Comparison of ENCODE assay signal across 1 cellular context in genomic region chr17:50668838-50669581, GRCh38.
TF ChIP-seq lines count a peak whose summit lies in the region.

No MANE protein-coding gene starts in this region.

TF ChIP-seq in HepG2, 621 proteins besides CTCF, POLR2A, EP300 and RAD21:
- TF ChIP-seq ZBTB38 (CRISPR knock-in tag; IDR thresholded peaks at IDR 0.05), result 0 out of 2 replicates have a peak, but pooled peaks have one; percentile 44
- TF ChIP-seq ZFP36L2 (CRISPR knock-in tag; IDR thresholded peaks at IDR 0.05), result no peak
- TF ChIP-seq ZBTB43 (CRISPR knock-in tag; conservative IDR thresholded peaks at IDR 0.05), result no peak
- TF ChIP-seq MXD1 (CRISPR knock-in tag; IDR thresholded peaks at IDR 0.05), result no peak
- TF ChIP-seq AGO1 (IDR thresholded peaks at IDR 0.05; ENCODE audit: low read depth, low read length, poor library complexity, severe bottlenecking), result peak; percentile 60
- no peak for TF ChIP-seq PHF8 (CRISPR knock-in tag; IDR thresholded peaks at IDR 0.05)
- TF ChIP-seq ZNF512B (CRISPR knock-in tag; IDR thresholded peaks at IDR 0.05; ENCODE audit: borderline replicate concordance), result no peak
- 0 out of 2 replicates have a peak, but pooled peaks have one; percentile 20 for TF ChIP-seq ZBTB7A (CRISPR knock-in tag; IDR thresholded peaks at IDR 0.05)
- no peak for TF ChIP-seq ATF7-NPFF (CRISPR knock-in tag; IDR thresholded peaks at IDR 0.05; ENCODE audit: low read depth)
- TF ChIP-seq HNF1A (IDR thresholded peaks at IDR 0.05; ENCODE audit: low read depth), result no peak
- no peak for TF ChIP-seq HNF1A (CRISPR knock-in tag; IDR thresholded peaks at IDR 0.05; ENCODE audit: borderline replicate concordance)
- no peak for TF ChIP-seq JDP2 (CRISPR knock-in tag; IDR thresholded peaks at IDR 0.05; ENCODE audit: borderline replicate concordance)
- TF ChIP-seq DR1 (CRISPR knock-in tag; IDR thresholded peaks at IDR 0.05), result no peak
- TF ChIP-seq ZNF687 (CRISPR knock-in tag; IDR thresholded peaks at IDR 0.05), result 0 out of 2 replicates have a peak, but pooled peaks have one; percentile 26
- TF ChIP-seq KDM1A (CRISPR knock-in tag; IDR thresholded peaks at IDR 0.05), result peak; percentile 17; the same call in 1 of the 2 replicates
- no peak for TF ChIP-seq SMAD9 (CRISPR knock-in tag; IDR thresholded peaks at IDR 0.05)
- TF ChIP-seq SAFB2 (CRISPR knock-in tag; IDR thresholded peaks at IDR 0.05; ENCODE audit: borderline replicate concordance, low read depth), result no peak
- peak; percentile 45; the same call in 1 of the 2 replicates for TF ChIP-seq ZMYM3 (CRISPR knock-in tag; IDR thresholded peaks at IDR 0.05)
TF ChIP-seq in HepG2: peak in this region for 6.
